In genomic region chr11:75578977-75579376, GRCh38 we compare ENCODE assay signal across 13 cellular contexts. TPM values are rescaled to one million over a fixed set of nuclear protein-coding genes. Genes with fewer than 3 reads are reported as not detected.
A peak's percentile ranks its signal among the peaks of the same experiment; 100 is the strongest.
DNase-seq lines count a peak whose midpoint lies in the region; TF ChIP-seq lines count a peak whose summit lies in the region.
"Had no signal": no experiment of that assay in that cellular context is flagged by ENCODE, and none has a peak within 500 bp of the region (broad histone marks: within the 10 kb centered on the region; RNA-seq: fewer than 3 reads in every experiment).

No MANE protein-coding gene starts in this region.

- TF ChIP-seq POLR2A in stomach (IDR thresholded peaks at IDR 0.05): no peak

- no peak for TF ChIP-seq EP300 in stomach (IDR thresholded peaks at IDR 0.05)

- 8 to 17% (median 13%) methylated on average over 1 of the region's 1 CpG for WGBS in stomach, 5 donors

- H3K27ac ChIP-seq in stomach: no peak overlapping the region
- H3K27ac ChIP-seq: A549 had no signal

- H3K36me3 ChIP-seq in adipocyte (ENCODE audit: control insufficient read depth, insufficient read depth, low read length, severe bottlenecking): peaks cover 3% of the 10 kb centered on the region
- peaks cover 0 to 6% (median 1%) of the 10 kb centered on the region in 4 donors for H3K36me3 ChIP-seq in stomach

- H3K4me1 ChIP-seq in adipocyte (ENCODE audit: control insufficient read depth, insufficient read depth, low read length): peaks cover 8% of the 10 kb centered on the region
- peaks cover 10 to 37% (median 26%) of the 10 kb centered on the region in 4 donors for H3K4me1 ChIP-seq in stomach

- H3K27me3 ChIP-seq in adipocyte (replicated peaks; ENCODE audit: control insufficient read depth, insufficient read depth, low read length): no peaks in the 10 kb centered on the region
- peaks cover 0 to 12% (median 0%) of the 10 kb centered on the region in 3 donors for H3K27me3 ChIP-seq in stomach

- no peak overlapping the region for H3K9ac ChIP-seq in adipocyte (ENCODE audit: low read length)

- H3K9me3 ChIP-seq in adipocyte (ENCODE audit: control insufficient read depth, low read length): no peaks in the 10 kb centered on the region
- no peaks in the 10 kb centered on the region for H3K9me3 ChIP-seq in stomach
- H3K9me3 ChIP-seq: A549, Caco-2 had no signal

- H3K4me3 ChIP-seq in adipocyte (ENCODE audit: low read length): no peak overlapping the region
- no peak overlapping the region for H3K4me3 ChIP-seq in stomach
- H3K4me3 ChIP-seq: A549, GM12878, GM23338 had no signal

- DNase-seq in EL (peak; percentile 43), adipocyte (ENCODE audit: low read depth) (peak; percentile 59), kidney tubule cell (ENCODE audit: low spot score) (peak; percentile 20), nucleus accumbens (lab: John Stamatoyannopoulos, UW) (no peak), stomach (no peak), NCI-H2227 treated with DMSO at 0.1 percent for 48 hours (lab: John Stamatoyannopoulos, UW) (no peak)
- DNase-seq: Caco-2; CD8-positive, alpha-beta T cell; DND-41; H7 had no signal

- no peak for TF ChIP-seq CTCF in stomach (IDR thresholded peaks at IDR 0.05)

- intact Hi-C loops in stomach (cut with DNase I; ENCODE audit: low total_unique reads): no loop called here

RNA-seq across cellular contexts. Expression of gene SERPINH1, which starts 16.9 kb away (rescaled TPM):
- total RNA-seq in stomach: 100 to 1,000 TPM in 2 of 5 donors, 10 to 100 TPM in 3; 46.6 to 297 (median 81.0) TPM
- 10 to 100 TPM; 15.4 to 46.0 (median 39.0) TPM for polyA plus RNA-seq in stomach

RNA-seq across cellular contexts. Expression of gene GDPD5, which starts 53.2 kb away (rescaled TPM):
- total RNA-seq in stomach: 10 to 100 TPM in 2 of 5 donors, 1 to 10 TPM in 2, under 1 TPM in 1; 0.58 to 57.6 (median 5.9) TPM
- polyA plus RNA-seq in stomach: 1 to 10 TPM; 3.4 to 6.6 (median 3.9) TPM

Comparison
In these comparisons a context has a peak if more than half of its experiments do, and no peak if none do; other contexts are left out.
1. DNase-seq: peak in EL (single experiment), adipocyte (single experiment) and kidney tubule cell (single experiment); none in nucleus accumbens (0 of 56), stomach (single experiment) and NCI-H2227 treated with DMSO at 0.1 percent for 48 hours (single experiment).